Comparison of ENCODE assay signal across 10 cellular contexts in genomic region chr14:64841121-64841611, GRCh38. TPM values are rescaled to one million over a fixed set of nuclear protein-coding genes. Genes with fewer than 3 reads are reported as not detected.
DNase-seq lines count a peak whose midpoint lies in the region; ATAC-seq, FAIRE-seq and TF ChIP-seq lines count a peak whose summit lies in the region.
"Had no signal": no experiment of that assay in that cellular context is flagged by ENCODE, and none has a peak within 500 bp of the region (broad histone marks: within the 10 kb centered on the region; RNA-seq: fewer than 3 reads in every experiment).

No MANE protein-coding gene starts in this region.

- H3K27me3 ChIP-seq in esophagus squamous epithelium = peaks cover 0 to 76% (median 0%) of the 10 kb centered on the region in 4 donors

- H3K36me3 Mint-ChIP-seq in activated naive CD4-positive, alpha-beta T cell treated with anti-CD3 and anti-CD28 coated beads, Interleukin-2, amount 50 U/mL, for 72 hours = no peaks in the 10 kb centered on the region

- DNase-seq in GM04503 (ENCODE audit: low read depth) = peak; percentile 21
- peak; percentile 20 for DNase-seq in RCC 7860 (ENCODE audit: low spot score)
- peak; percentile 45 for DNase-seq in fibroblast of pulmonary artery (ENCODE audit: low read depth)
- peak; percentile 37 for DNase-seq in non-pigmented ciliary epithelial cell (ENCODE audit: low read depth)
- no peak for DNase-seq in esophagus squamous epithelium (lab: John Stamatoyannopoulos, UW)
- no peak for DNase-seq in activated naive CD4-positive, alpha-beta T cell treated with anti-CD3 and anti-CD28 coated beads, Interleukin-2, amount 50 U/mL, for 72 hours (ENCODE audit: low spot score in 2 of 2)
- DNase-seq in activated effector memory CD4-positive, alpha-beta T cell treated with Interleukin-2 at 50 U/mL for 16 hours = no peak
- DNase-seq: NCI-H510A; stimulated activated CD4-positive, alpha-beta T cell treated with anti-CD3 and anti-CD28 coated beads, Interleukin-1b, Interleukin-23, amount 100 ng/mL, for 48 hours had no signal

- no peaks in the 10 kb centered on the region for H3K9me3 Mint-ChIP-seq in activated naive CD4-positive, alpha-beta T cell treated with anti-CD3 and anti-CD28 coated beads, Interleukin-2, amount 50 U/mL, for 72 hours

- H3K4me1 ChIP-seq in esophagus squamous epithelium = peaks cover 0 to 11% (median 0%) of the 10 kb centered on the region in 3 donors

- no peak for FAIRE-seq in RCC 7860 (lab: Jason Lieb, UNC)

- no peak for TF ChIP-seq POLR2A in esophagus squamous epithelium (IDR thresholded peaks at IDR 0.05)

- whole genome bisulfite sequencing in esophagus squamous epithelium, 2 donors = 44 to 57% methylated on average over 5 of the region's 5 CpGs

- peak; percentile 38 for TF ChIP-seq CTCF in fibroblast of pulmonary artery (IDR thresholded peaks at IDR 0.05; ENCODE audit: low read length, missing control alignments)
- peak in 1 of 6 experiments; percentile 49 for TF ChIP-seq CTCF in esophagus squamous epithelium (IDR thresholded peaks at IDR 0.05)

- ATAC-seq in activated naive CD4-positive, alpha-beta T cell treated with anti-CD3 and anti-CD28 coated beads, Interleukin-2, amount 50 U/mL, for 72 hours = no peak
- no peak for ATAC-seq in HG02678 (IDR thresholded peaks at IDR 0.05; ENCODE audit: unreplicated experiment)

- no peak overlapping the region for H3K27ac Mint-ChIP-seq in activated naive CD4-positive, alpha-beta T cell treated with anti-CD3 and anti-CD28 coated beads, Interleukin-2, amount 50 U/mL, for 72 hours

- intact Hi-C loops in esophagus squamous epithelium (cut with DNase I) = no loop called here

- H3K9me3 ChIP-seq in esophagus squamous epithelium = no peaks in the 10 kb centered on the region

- H3K4me3 ChIP-seq in fibroblast of pulmonary artery (replicated peaks; ENCODE audit: low read depth, low read length) (no peak overlapping the region), esophagus squamous epithelium (no peak overlapping the region)

- H3K27ac ChIP-seq in esophagus squamous epithelium = no peak overlapping the region

- no peaks in the 10 kb centered on the region for H3K36me3 ChIP-seq in esophagus squamous epithelium

RNA-seq across cellular contexts. Expression of gene SPTB, which starts 38.5 kb away (rescaled TPM):
- total RNA-seq in esophagus squamous epithelium = 1 to 10 TPM in 2 of 4 donors, under 1 TPM in 2; 0.13 to 3.8 (median 1.5) TPM
- total RNA-seq in activated naive CD4-positive, alpha-beta T cell treated with anti-CD3 and anti-CD28 coated beads, Interleukin-2, amount 50 U/mL, for 72 hours = under 1 TPM; 0.41 to 0.66 TPM

Comparison
In these comparisons a context has a peak if more than half of its experiments do, and no peak if none do; other contexts are left out.
1. DNase-seq: peak in GM04503 (single experiment), RCC 7860 (single experiment), fibroblast of pulmonary artery (single experiment) and non-pigmented ciliary epithelial cell (single experiment); none in esophagus squamous epithelium (single experiment), activated naive CD4-positive, alpha-beta T cell treated with anti-CD3 and anti-CD28 coated beads, Interleukin-2, amount 50 U/mL, for 72 hours (0 of 2) and activated effector memory CD4-positive, alpha-beta T cell treated with Interleukin-2 at 50 U/mL for 16 hours (single experiment).